In the genomic region with DNA sequence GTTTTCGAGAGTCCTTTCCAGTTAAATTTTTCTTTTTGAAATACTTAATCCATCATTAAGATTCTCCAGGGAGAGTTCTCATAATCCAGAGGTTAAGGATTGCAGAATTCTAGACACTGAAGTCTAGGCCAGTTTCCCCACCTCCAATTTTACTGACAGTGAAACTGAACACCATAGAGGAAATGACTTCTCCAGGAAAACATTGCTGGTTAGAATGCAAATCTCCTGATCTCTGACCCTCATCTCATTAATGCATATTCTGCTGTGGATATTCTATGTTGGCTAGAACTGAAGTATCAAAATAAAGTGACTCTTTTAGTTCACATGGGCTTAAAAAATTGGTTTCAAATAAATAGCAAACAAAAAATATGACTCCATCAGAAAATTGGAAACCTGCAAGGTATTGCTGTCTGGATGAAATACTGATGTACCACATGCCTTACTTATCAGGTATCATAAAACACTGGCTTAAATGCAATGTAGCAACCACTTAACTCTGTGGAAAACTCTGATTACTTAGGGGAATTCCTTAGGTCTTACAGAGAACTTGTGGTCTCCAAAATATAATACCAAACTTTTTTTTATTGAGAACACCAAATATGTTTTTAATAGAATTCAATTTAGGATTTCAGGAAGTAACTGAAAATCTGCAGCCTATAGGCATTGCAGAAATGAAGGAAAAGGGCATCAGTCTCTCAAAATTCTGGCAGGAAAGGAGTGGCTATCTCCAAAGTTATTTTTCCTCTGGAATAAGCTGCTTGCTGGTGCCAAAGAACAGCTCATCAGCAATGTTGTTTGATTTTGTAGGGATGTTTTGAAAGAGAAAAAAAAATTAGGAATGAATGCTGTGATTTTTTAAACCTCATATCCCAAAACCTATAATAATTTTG, we compare ENCODE assay signal across 10 cellular contexts.
DNase-seq lines count a peak whose midpoint lies in the region; ATAC-seq and TF ChIP-seq lines count a peak whose summit lies in the region.
"Had no signal": no experiment of that assay in that cellular context is flagged by ENCODE, and none has a peak within 500 bp of the region (broad histone marks: within the 10 kb centered on the region; RNA-seq: fewer than 3 reads in every experiment).

No MANE protein-coding gene starts in this region.

- no peaks in the 10 kb centered on the region for H3K27me3 ChIP-seq in A673 (replicated peaks; ENCODE audit: insufficient read depth, low read depth, low read length, poor library complexity)
- no peaks in the 10 kb centered on the region for H3K27me3 ChIP-seq in brain microvascular endothelial cell (replicated peaks)

- POLR2A ChIA-PET in A673 (lab: Charles Lee; ENCODE audit: low non-redundant PET) = no interaction called here

- no peaks in the 10 kb centered on the region for H3K36me3 ChIP-seq in A673 (ENCODE audit: insufficient read depth, low read length, poor library complexity, severe bottlenecking)
- H3K36me3 ChIP-seq in brain microvascular endothelial cell (replicated peaks) = no peaks in the 10 kb centered on the region

- DNase-seq in A673 (ENCODE audit: low spot score) (peak; percentile 70), HFF-Myc (ENCODE audit: extremely low read depth, low read depth) (peak; percentile 43), brain microvascular endothelial cell (peak; percentile 14), iris pigment epithelial cell (ENCODE audit: low read depth) (peak; percentile 68), NCI-H2029 (lab: John Stamatoyannopoulos, UW) (no peak)
- DNase-seq in stimulated activated CD4-positive, alpha-beta T cell treated with anti-CD3 and anti-CD28 coated beads, Interleukin-2, amount 100 ng/mL, for 24 hours = no peak
- no peak for DNase-seq in central memory CD4-positive, alpha-beta T cell
- DNase-seq: activated naive CD8-positive, alpha-beta T cell treated with anti-CD3 and anti-CD28 coated beads, Interleukin-2, amount 50 U/mL, for 24 hours; stimulated activated CD4-positive, alpha-beta T cell treated with anti-CD3 and anti-CD28 coated beads, Interleukin-4, amount 100 ng/mL, for 1 hour had no signal

- BruUV-seq in A673 (replicated peaks; lab: Mats Ljungman, UMichigan) = no TSS peak

- TF ChIP-seq CTCF in A673 (conservative IDR thresholded peaks at IDR 0.05; ENCODE audit: low read depth, low read length) (no peak), HFF-Myc (IDR thresholded peaks at IDR 0.05; ENCODE audit: low read depth, low read length, missing control alignments) (no peak), brain microvascular endothelial cell (IDR thresholded peaks at IDR 0.05; ENCODE audit: low read depth, low read length, missing control alignments) (no peak)

- no peaks in the 10 kb centered on the region for H3K9me3 ChIP-seq in A673 (ENCODE audit: low read depth, low read length, poor library complexity, severe bottlenecking)

- ATAC-seq in GM18517 (IDR thresholded peaks at IDR 0.05; ENCODE audit: unreplicated experiment) = no peak
- ATAC-seq: activated naive CD8-positive, alpha-beta T cell treated with anti-CD3 and anti-CD28 coated beads, Interleukin-2, amount 50 U/mL, for 24 hours had no signal

- H3K4me3 ChIP-seq in A673 (ENCODE audit: low read depth, low read length, poor library complexity, severe bottlenecking) (no peak overlapping the region), HFF-Myc (replicated peaks; ENCODE audit: low read depth, low read length) (no peak overlapping the region), brain microvascular endothelial cell (ENCODE audit: low read depth, low read length) (no peak overlapping the region)

- peaks cover 27% of the 10 kb centered on the region for H3K4me1 ChIP-seq in A673 (ENCODE audit: insufficient read depth, low read length, poor library complexity, severe bottlenecking)

- CTCF ChIA-PET in A673 (lab: Charles Lee) = no interaction called here

- in situ Hi-C loops in brain microvascular endothelial cell (cut with HindIII; ENCODE audit: low pct_ligation_motif_present, low sequenced_read_pairs) = no loop called here

- intact Hi-C loops in A673 (cut with micrococcal nuclease; ENCODE audit: unreplicated experiment) = no loop called here

- peak overlapping the region; percentile 14 for H3K27ac ChIP-seq in A673 (ENCODE audit: low read depth, low read length, poor library complexity, severe bottlenecking)
- H3K27ac ChIP-seq in brain microvascular endothelial cell = peak overlapping the region; percentile 75

Comparison
In these comparisons a context has a peak if more than half of its experiments do, and no peak if none do; other contexts are left out.
1. DNase-seq: peak in A673 (single experiment), HFF-Myc (single experiment), brain microvascular endothelial cell (single experiment) and iris pigment epithelial cell (single experiment); none in NCI-H2029 (single experiment), stimulated activated CD4-positive, alpha-beta T cell treated with anti-CD3 and anti-CD28 coated beads, Interleukin-2, amount 100 ng/mL, for 24 hours (0 of 2) and central memory CD4-positive, alpha-beta T cell (single experiment).